Comparison of ENCODE assay signal across 8 cellular contexts in genomic region chr15:78055923-78056713, GRCh38. TPM values are rescaled to one million over a fixed set of nuclear protein-coding genes. Genes with fewer than 3 reads are reported as not detected.
DNase-seq lines count a peak whose midpoint lies in the region; ATAC-seq and TF ChIP-seq lines count a peak whose summit lies in the region.

No MANE protein-coding gene starts in this region.

- H3K9me2 ChIP-seq in GM23248 (ENCODE audit: insufficient read depth) = no peaks in the 10 kb centered on the region

- H3K4me1 ChIP-seq in GM23248 (ENCODE audit: insufficient read depth) (peaks cover 41% of the 10 kb centered on the region), RWPE2 (ENCODE audit: insufficient read depth, poor library complexity, severe bottlenecking) (peaks cover 33% of the 10 kb centered on the region), sigmoid colon (peaks cover 0 to 64% (median 53%) of the 10 kb centered on the region in 4 donors)

- H3K79me2 ChIP-seq in GM23248 (ENCODE audit: insufficient read depth) = peaks cover 98% of the 10 kb centered on the region

- peak; percentile 79 for ATAC-seq in RWPE2 (ENCODE audit: low read depth)
- no peak for ATAC-seq in HG02981 (IDR thresholded peaks at IDR 0.05; ENCODE audit: unreplicated experiment)
- no peak for ATAC-seq in HG02798 (IDR thresholded peaks at IDR 0.05; ENCODE audit: poor library complexity, unreplicated experiment)
- no peak for ATAC-seq in GM19023 (IDR thresholded peaks at IDR 0.05; ENCODE audit: unreplicated experiment)

- H3K9me3 ChIP-seq in GM23248 (ENCODE audit: low read depth) (no peaks in the 10 kb centered on the region), RWPE2 (ENCODE audit: severe bottlenecking) (no peaks in the 10 kb centered on the region), sigmoid colon (no peaks in the 10 kb centered on the region)

- H3K9ac ChIP-seq in GM23248 = peak overlapping the region; percentile 57; the same call in 1 of the 2 replicates

- no peak for TF ChIP-seq CTCF in RWPE2 (IDR thresholded peaks at IDR 0.05; ENCODE audit: poor library complexity, severe bottlenecking)
- TF ChIP-seq CTCF in fibroblast of mammary gland (conservative IDR thresholded peaks at IDR 0.05; ENCODE audit: control insufficient read depth, insufficient read depth, low read depth, low read length) = no peak
- no peak for TF ChIP-seq CTCF in sigmoid colon (IDR thresholded peaks at IDR 0.05)
- TF ChIP-seq CTCF in lower leg skin (IDR thresholded peaks at IDR 0.05) = no peak

- in situ Hi-C loops in GM23248 (cut with MboI) = no loop called here

- DNase-seq in GM23248 = peak; percentile 72
- no peak for DNase-seq in RWPE2 (ENCODE audit: low spot score)
- peak; percentile 50 for DNase-seq in fibroblast of mammary gland (ENCODE audit: low read depth)
- no peak for DNase-seq in sigmoid colon
- DNase-seq in lower leg skin (ENCODE audit: low spot score in 2 of 2) = no peak

- H3K36me3 ChIP-seq in GM23248 (ENCODE audit: low read depth) (0 out of 2 replicates have a peak, but pooled peaks cover 8% of the 10 kb centered on the region), RWPE2 (ENCODE audit: low read depth) (peaks cover 32% of the 10 kb centered on the region), sigmoid colon (peaks cover 0 to 13% (median 11%) of the 10 kb centered on the region in 4 donors)

- no peak overlapping the region for H3K4me2 ChIP-seq in GM23248 (ENCODE audit: unreplicated experiment)

- peak overlapping the region; percentile 68 for H3K27ac ChIP-seq in GM23248
- peak overlapping the region; percentile 81 for H3K27ac ChIP-seq in RWPE2 (ENCODE audit: poor library complexity, severe bottlenecking)
- peak overlapping the region; percentile 3 to 66 (median 38) for H3K27ac ChIP-seq in sigmoid colon

- H4K20me1 ChIP-seq in GM23248 (ENCODE audit: insufficient read depth) = 0 out of 2 replicates have a peak, but pooled peaks cover 3% of the 10 kb centered on the region

- no peak for TF ChIP-seq POLR2A in sigmoid colon (IDR thresholded peaks at IDR 0.05)
- TF ChIP-seq POLR2A in lower leg skin (IDR thresholded peaks at IDR 0.05) = no peak

- TF ChIP-seq EP300 in sigmoid colon (IDR thresholded peaks at IDR 0.05) = no peak

- no peaks in the 10 kb centered on the region for H3K27me3 ChIP-seq in GM23248 (replicated peaks; ENCODE audit: insufficient read depth)
- H3K27me3 ChIP-seq in RWPE2 (ENCODE audit: insufficient read depth, poor library complexity, severe bottlenecking) = no peaks in the 10 kb centered on the region
- H3K27me3 ChIP-seq in sigmoid colon = no peaks in the 10 kb centered on the region

- intact Hi-C loops in sigmoid colon (cut with DNase I) (no loop called here), lower leg skin (cut with DNase I; ENCODE audit: low total_unique reads) (no loop called here)

- WGBS in GM23248 (ENCODE audit: low coverage in 1 of 2, low lambda C conversion rate in 2 of 2, missing lambda C conversion rate in 2 of 2), 2 experiments = 9 to 19% methylated on average over 2 of the region's 2 CpGs
- 4 to 23% methylated on average over 2 of the region's 2 CpGs for WGBS in sigmoid colon, 2 donors
- WGBS in lower leg skin, 2 donors = 6 to 11% methylated on average over 2 of the region's 2 CpGs

- H3F3A ChIP-seq in GM23248 (ENCODE audit: insufficient read depth) = peaks cover 6% of the 10 kb centered on the region; the same call in 1 of the 2 replicates

- no peak overlapping the region for H2AFZ ChIP-seq in GM23248

- H3K4me3 ChIP-seq in GM23248 = no peak overlapping the region
- H3K4me3 ChIP-seq in RWPE2 (ENCODE audit: severe bottlenecking) = no peak overlapping the region
- no peak overlapping the region for H3K4me3 ChIP-seq in fibroblast of mammary gland (ENCODE audit: control insufficient read depth, low read depth, low read length)
- no peak overlapping the region for H3K4me3 ChIP-seq in sigmoid colon
- no peak overlapping the region for H3K4me3 ChIP-seq in lower leg skin (ENCODE audit: low read depth, poor library complexity, severe bottlenecking)

RNA-seq across cellular contexts. Expression of gene TBC1D2B, which starts 21.4 kb away (rescaled TPM):
- total RNA-seq in GM23248 (2014; rRNA removed; shearing (Covaris generic)) = 40.5 and 42.0 TPM in 2 replicates
- polyA plus RNA-seq in GM23248 (2016; fragmentation: Nextera tagmentation; extraction: Ambion mirVana) (11.1 and 13.5 TPM in 2 replicates), sigmoid colon (10 to 100 TPM in 2 of 3 donors, 1 to 10 TPM in 1; 7.6 to 30.3 (median 13.2) TPM)
- total RNA-seq in sigmoid colon (10 to 100 TPM; 25.3 to 47.1 (median 37.6) TPM), lower leg skin (10 to 100 TPM; 32.4 to 41.7 (median 35.3) TPM)

RNA-seq across cellular contexts. Expression of gene SH2D7, which starts 36.2 kb away (rescaled TPM):
- not detected in 2 replicates for total RNA-seq in GM23248 (2014; rRNA removed; shearing (Covaris generic))
- polyA plus RNA-seq in GM23248 (2016; fragmentation: Nextera tagmentation; extraction: Ambion mirVana) (not detected in 2 replicates), sigmoid colon (1 to 10 TPM in 2 of 3 donors, under 1 TPM in 1; 0.69 to 3.0 (median 2.5) TPM)
- total RNA-seq in sigmoid colon (not detected), lower leg skin (not detected)

Comparison
In these comparisons a context has a peak if more than half of its experiments do, and no peak if none do; other contexts are left out.
1. DNase-seq: peak in GM23248 (single experiment) and fibroblast of mammary gland (single experiment); none in RWPE2 (single experiment), sigmoid colon (single experiment) and lower leg skin (0 of 2).
2. Peak in every context shown above with its lines, with median percentiles within 50 percentile points of each other: H3K27ac ChIP-seq.